Comparison of ENCODE assay signal across 1 cellular context in genomic region chr3:34012102-34012461, GRCh38.
TF ChIP-seq lines count a peak whose summit lies in the region.

No MANE protein-coding gene starts in this region.

TF ChIP-seq in K562, 482 proteins besides CTCF, POLR2A, EP300 and RAD21 (continued from another document):
- TF ChIP-seq RNF219 (CRISPR knock-in tag; IDR thresholded peaks at IDR 0.05) (no peak), BRD4 (IDR thresholded peaks at IDR 0.05) (no peak), JUND (IDR thresholded peaks at IDR 0.05; ENCODE audit: borderline replicate concordance, low read depth, low read length) (peak; percentile 85), JUND (tag; IDR thresholded peaks at IDR 0.05; ENCODE audit: borderline replicate concordance, low read depth, low read length) (peak; percentile 74; the same call in 2 of the 3 replicates), MCM5 (IDR thresholded peaks at IDR 0.05; ENCODE audit: low read depth) (no peak), PRMT5 (CRISPR knock-in tag; IDR thresholded peaks at IDR 0.05) (no peak), NFE2 (IDR thresholded peaks at IDR 0.05; ENCODE audit: low read depth) (no peak), FOXA1 (IDR thresholded peaks at IDR 0.05; ENCODE audit: borderline replicate concordance) (peak; percentile 44; the same call in 1 of the 2 replicates), JUN (IDR thresholded peaks at IDR 0.05; ENCODE audit: borderline replicate concordance, low read depth, low read length) (peak; percentile 84), JUN (CRISPR knock-in tag; IDR thresholded peaks at IDR 0.05; ENCODE audit: borderline replicate concordance) (no peak)
- TF ChIP-seq, protein P1, sequence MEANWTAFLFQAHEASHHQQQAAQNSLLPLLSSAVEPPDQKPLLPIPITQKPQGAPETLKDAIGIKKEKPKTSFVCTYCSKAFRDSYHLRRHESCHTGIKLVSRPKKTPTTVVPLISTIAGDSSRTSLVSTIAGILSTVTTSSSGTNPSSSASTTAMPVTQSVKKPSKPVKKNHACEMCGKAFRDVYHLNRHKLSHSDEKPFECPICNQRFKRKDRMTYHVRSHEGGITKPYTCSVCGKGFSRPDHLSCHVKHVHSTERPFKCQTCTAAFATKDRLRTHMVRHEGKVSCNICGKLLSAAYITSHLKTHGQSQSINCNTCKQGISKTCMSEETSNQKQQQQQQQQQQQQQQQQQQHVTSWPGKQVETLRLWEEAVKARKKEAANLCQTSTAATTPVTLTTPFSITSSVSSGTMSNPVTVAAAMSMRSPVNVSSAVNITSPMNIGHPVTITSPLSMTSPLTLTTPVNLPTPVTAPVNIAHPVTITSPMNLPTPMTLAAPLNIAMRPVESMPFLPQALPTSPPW (CRISPR knock-in tag; IDR thresholded peaks at IDR 0.05), result no peak
- TF ChIP-seq, protein P2, sequence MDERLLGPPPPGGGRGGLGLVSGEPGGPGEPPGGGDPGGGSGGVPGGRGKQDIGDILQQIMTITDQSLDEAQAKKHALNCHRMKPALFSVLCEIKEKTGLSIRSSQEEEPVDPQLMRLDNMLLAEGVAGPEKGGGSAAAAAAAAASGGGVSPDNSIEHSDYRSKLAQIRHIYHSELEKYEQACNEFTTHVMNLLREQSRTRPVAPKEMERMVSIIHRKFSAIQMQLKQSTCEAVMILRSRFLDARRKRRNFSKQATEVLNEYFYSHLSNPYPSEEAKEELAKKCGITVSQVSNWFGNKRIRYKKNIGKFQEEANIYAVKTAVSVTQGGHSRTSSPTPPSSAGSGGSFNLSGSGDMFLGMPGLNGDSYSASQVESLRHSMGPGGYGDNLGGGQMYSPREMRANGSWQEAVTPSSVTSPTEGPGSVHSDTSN (CRISPR knock-in tag; IDR thresholded peaks at IDR 0.05; ENCODE audit: low read depth), result no peak
- TF ChIP-seq, protein P2 (tag; conservative IDR thresholded peaks at IDR 0.05; ENCODE audit: low read depth), result peak; percentile 80
